ENCODE assay signal across 26 cellular contexts in genomic region chr16:11843861-11844260, GRCh38.
"Had no signal": no experiment of that assay in that cellular context is flagged by ENCODE, and none has a peak within 500 bp of the region (broad histone marks: within the 10 kb centered on the region; RNA-seq: fewer than 3 reads in every experiment).

No MANE protein-coding gene starts in this region.

- H3K27ac Mint-ChIP-seq: dendritic cell treated with granulocyte-macrophage colony-stimulating factor and Interleukin-4, amounts not matched to agents 40 ng/mL and 50 ng/mL, for 4 days; endodermal cell; memory B cell; mesothelial cell of epicardium; nephron; stimulated activated naive CD8-positive, alpha-beta T cell treated with anti-CD3 and anti-CD28 coated beads, Interleukin-15, Interleukin-2, amounts not matched to agents 100 ng/mL and 50 ng/mL, for 24 hours had no signal

- H3K9me3 ChIP-seq: colonic mucosa, gastrocnemius medialis, prostate gland, spleen, suprapubic skin, transverse colon, upper lobe of right lung, uterus had no signal

- H3K4me1 ChIP-seq: colonic mucosa, gastrocnemius medialis, prostate gland, upper lobe of right lung, uterus had no signal

- H3K27me3 Mint-ChIP-seq: dendritic cell treated with granulocyte-macrophage colony-stimulating factor and Interleukin-4, amounts not matched to agents 40 ng/mL and 50 ng/mL, for 4 days; memory B cell; naive thymus-derived CD4-positive, alpha-beta T cell; stimulated activated naive B cell treated with anti-CD40 and anti-IgM and Interleukin-4, amounts not matched to agents 10 μg/mL and 1 μg/mL and 100 μg/mL, for 72 hours; stimulated activated naive CD8-positive, alpha-beta T cell treated with anti-CD3 and anti-CD28 coated beads, Interleukin-15, Interleukin-2, amounts not matched to agents 100 ng/mL and 50 ng/mL, for 24 hours had no signal

- H3K9me3 Mint-ChIP-seq: dendritic cell treated with granulocyte-macrophage colony-stimulating factor and Interleukin-4, amounts not matched to agents 40 ng/mL and 50 ng/mL, for 4 days; endodermal cell; memory B cell; mesothelial cell of epicardium; naive thymus-derived CD4-positive, alpha-beta T cell; nephron; stimulated activated naive B cell treated with anti-CD40 and anti-IgM and Interleukin-4, amounts not matched to agents 10 μg/mL and 1 μg/mL and 100 μg/mL, for 72 hours; stimulated activated naive CD8-positive, alpha-beta T cell treated with anti-CD3 and anti-CD28 coated beads, Interleukin-15, Interleukin-2, amounts not matched to agents 100 ng/mL and 50 ng/mL, for 24 hours had no signal

- H3K4me3 ChIP-seq: colonic mucosa, gastrocnemius medialis, lung, prostate gland, skin epidermis, spleen, suprapubic skin, transverse colon, upper lobe of right lung, uterus had no signal

- H3K27me3 ChIP-seq: colonic mucosa, gastrocnemius medialis, spleen, suprapubic skin, transverse colon, upper lobe of right lung, uterus had no signal

- DNase-seq: colonic mucosa; effector CD8-positive, alpha-beta T cell; endodermal cell; foreskin fibroblast; gastrocnemius medialis; head of caudate nucleus; naive thymus-derived CD4-positive, alpha-beta T cell; nucleus accumbens; right cardiac atrium; spleen; stimulated activated CD4-positive, alpha-beta T cell treated with anti-CD3 and anti-CD28 coated beads, Interleukin-4, amount 100 ng/mL, for 4 hours; stimulated activated naive B cell treated with anti-CD40 and anti-IgM and Interleukin-4, amounts not matched to agents 10 μg/mL and 1 μg/mL and 100 μg/mL, for 72 hours; transverse colon; upper lobe of right lung; uterus had no signal

- FAIRE-seq: keratinocyte had no signal

- ATAC-seq: gastrocnemius medialis; naive thymus-derived CD4-positive, alpha-beta T cell; right cardiac atrium; stimulated activated naive B cell treated with anti-CD40 and anti-IgM and Interleukin-4, amounts not matched to agents 10 μg/mL and 1 μg/mL and 100 μg/mL, for 72 hours; upper lobe of right lung had no signal

- H3K27ac ChIP-seq: colonic mucosa, epithelial cell of prostate, prostate gland, skin epidermis, spleen, suprapubic skin, transverse colon, upper lobe of right lung, uterus had no signal

- H3K4me3 Mint-ChIP-seq: dendritic cell treated with granulocyte-macrophage colony-stimulating factor and Interleukin-4, amounts not matched to agents 40 ng/mL and 50 ng/mL, for 4 days; endodermal cell; memory B cell; mesothelial cell of epicardium; nephron; stimulated activated naive B cell treated with anti-CD40 and anti-IgM and Interleukin-4, amounts not matched to agents 10 μg/mL and 1 μg/mL and 100 μg/mL, for 72 hours; stimulated activated naive CD8-positive, alpha-beta T cell treated with anti-CD3 and anti-CD28 coated beads, Interleukin-15, Interleukin-2, amounts not matched to agents 100 ng/mL and 50 ng/mL, for 24 hours had no signal

- H3K4me1 Mint-ChIP-seq: endodermal cell, mesothelial cell of epicardium, nephron had no signal
